Comparison of ENCODE assay signal across 18 cellular contexts in genomic region chrX:153739754-153740486, GRCh38. TPM values are rescaled to one million over a fixed set of nuclear protein-coding genes. Genes with fewer than 3 reads are reported as not detected.
DNase-seq lines count a peak whose midpoint lies in the region; ATAC-seq and TF ChIP-seq lines count a peak whose summit lies in the region.
"Had no signal": no experiment of that assay in that cellular context is flagged by ENCODE, and none has a peak within 500 bp of the region (broad histone marks: within the 10 kb centered on the region; RNA-seq: fewer than 3 reads in every experiment).

No MANE protein-coding gene starts in this region.

- TF ChIP-seq POLR2A in GM18505 (IDR thresholded peaks at IDR 0.05; ENCODE audit: borderline replicate concordance, extremely low read depth, insufficient read depth, insufficient read length): no peak

- H3K4me3 Mint-ChIP-seq in T-helper 17 cell: peak overlapping the region; percentile 89
- peak overlapping the region; percentile 37 for H3K4me3 Mint-ChIP-seq in central memory CD8-positive, alpha-beta T cell
- H3K4me3 Mint-ChIP-seq: immature natural killer cell had no signal

- no peaks in the 10 kb centered on the region for H3K9me3 ChIP-seq in T-helper 17 cell (ENCODE audit: control insufficient read depth, low read length, poor library complexity, severe bottlenecking)
- H3K9me3 ChIP-seq in aorta (ENCODE audit: control insufficient read depth, low read length): no peaks in the 10 kb centered on the region
- H3K9me3 ChIP-seq: adrenal gland, BE2C, right lobe of liver had no signal

- H3K27ac Mint-ChIP-seq in T-helper 17 cell: peak overlapping the region; percentile 53
- no peak overlapping the region for H3K27ac Mint-ChIP-seq in central memory CD8-positive, alpha-beta T cell (ENCODE audit: low read depth)
- H3K27ac Mint-ChIP-seq: immature natural killer cell had no signal

- H3K4me3 ChIP-seq in aorta (ENCODE audit: low read length in 2 of 2): no peak overlapping the region
- H3K4me3 ChIP-seq: adrenal gland, GM23248, right lobe of liver had no signal

- intact Hi-C loops in aorta (cut with DNase I): no loop called here

- ATAC-seq in T-helper 17 cell (peak; percentile 75), aorta (ENCODE audit: low FRiP score) (peak; percentile 36), GM18505 (IDR thresholded peaks at IDR 0.05; ENCODE audit: unreplicated experiment) (no peak)
- ATAC-seq in central memory CD8-positive, alpha-beta T cell (replicated peaks; ENCODE audit: extremely low read depth, poor library complexity, severe bottlenecking): peak; percentile 43

- peaks cover 24% of the 10 kb centered on the region for H3K4me1 Mint-ChIP-seq in T-helper 17 cell
- peaks cover 8% of the 10 kb centered on the region for H3K4me1 Mint-ChIP-seq in central memory CD8-positive, alpha-beta T cell

- H3K4me1 ChIP-seq in aorta (ENCODE audit: control insufficient read depth in 1 of 2, insufficient read depth in 2 of 2, low read length in 2 of 2): no peaks in the 10 kb centered on the region
- H3K4me1 ChIP-seq: right lobe of liver had no signal

- no peaks in the 10 kb centered on the region for H3K27me3 ChIP-seq in aorta (ENCODE audit: control insufficient read depth in 1 of 2, insufficient read depth in 2 of 2, low read length in 1 of 2)
- H3K27me3 ChIP-seq: adrenal gland, BE2C, right lobe of liver had no signal

- H3K36me3 Mint-ChIP-seq in T-helper 17 cell (ENCODE audit: low read depth): no peaks in the 10 kb centered on the region
- H3K36me3 Mint-ChIP-seq in central memory CD8-positive, alpha-beta T cell (ENCODE audit: insufficient read depth): peaks cover 2% of the 10 kb centered on the region

- H3K9me3 Mint-ChIP-seq in central memory CD8-positive, alpha-beta T cell: no peaks in the 10 kb centered on the region
- H3K9me3 Mint-ChIP-seq: immature natural killer cell had no signal

- peak; percentile 19 for DNase-seq in stimulated activated CD4-positive, alpha-beta T cell treated with anti-CD3 and anti-CD28 coated beads, Interleukin-4, amount 100 ng/mL, for 1 hour
- DNase-seq in stimulated activated CD4-positive, alpha-beta T cell treated with anti-CD3 and anti-CD28 coated beads, Interleukin-15, amount 100 ng/mL, for 24 hours: no peak
- DNase-seq in T-helper 17 cell (no peak), aorta (no peak), NCI-H1436 (lab: John Stamatoyannopoulos, UW) (no peak), SKM-1 (lab: John Stamatoyannopoulos, UW; ENCODE audit: unreplicated experiment) (no peak)
- no peak for DNase-seq in central memory CD8-positive, alpha-beta T cell (ENCODE audit: low spot score in 2 of 2)
- DNase-seq: adrenal gland, BE2C, DMS79, GM23248, immature natural killer cell, NCI-H2107, NCI-H82, right lobe of liver had no signal

- H3K27me3 Mint-ChIP-seq in T-helper 17 cell: no peaks in the 10 kb centered on the region
- no peaks in the 10 kb centered on the region for H3K27me3 Mint-ChIP-seq in central memory CD8-positive, alpha-beta T cell

- H3K36me3 ChIP-seq in aorta (ENCODE audit: control insufficient read depth in 1 of 2, insufficient read depth in 2 of 2, low read length in 1 of 2): no peaks in the 10 kb centered on the region
- H3K36me3 ChIP-seq: adrenal gland, BE2C had no signal

- H3K27ac ChIP-seq in aorta (ENCODE audit: low read depth in 1 of 2, low read length in 2 of 2): no peak overlapping the region
- H3K27ac ChIP-seq: adrenal gland, epithelial cell of prostate, GM23248, right lobe of liver had no signal

- 87 to 93% methylated on average over 28 to 29 of the region's 29 CpGs for WGBS in aorta, 2 donors

RNA-seq across cellular contexts. Expression of gene ABCD1, which starts 15.3 kb away (rescaled TPM):
- 10 to 100 TPM; 14.7 to 17.7 TPM for total RNA-seq in T-helper 17 cell
- 10 to 100 TPM; 11.4 to 15.8 TPM for total RNA-seq in aorta
- 1 to 10 TPM; 8.8 to 9.9 TPM for polyA plus RNA-seq in aorta

RNA-seq across cellular contexts. Expression of gene BCAP31, which starts 15.7 kb away (rescaled TPM):
- total RNA-seq in T-helper 17 cell (100 to 1,000 TPM; 101 TPM), aorta (100 to 1,000 TPM; 118 to 130 TPM)
- polyA plus RNA-seq in aorta: 100 to 1,000 TPM; 101 to 128 TPM

RNA-seq across cellular contexts. Expression of gene PLXNB3, which starts 24.1 kb away (rescaled TPM):
- total RNA-seq in T-helper 17 cell (1 to 10 TPM in 1 of 2 donors, under 1 TPM in 1; 0.25 to 2.9 TPM), aorta (10 to 100 TPM; 18.0 to 18.7 TPM)
- polyA plus RNA-seq in aorta: 10 to 100 TPM in 1 of 2 donors, under 1 TPM in 1; 0.38 to 31.4 TPM
- polyA plus RNA-seq: immature natural killer cell had no signal

RNA-seq across cellular contexts. Expression of gene SRPK3, which starts 40.9 kb away (rescaled TPM):
- not detected for total RNA-seq in T-helper 17 cell
- 1 to 10 TPM; 5.4 to 8.0 TPM for total RNA-seq in aorta
- polyA plus RNA-seq in aorta: 10 to 100 TPM in 1 of 2 donors, 1 to 10 TPM in 1; 1.1 to 11.0 TPM
- total RNA-seq: glomerular endothelial cell, right lobe of liver had no signal
- polyA plus RNA-seq: immature natural killer cell had no signal

RNA-seq across cellular contexts. Expression of gene SLC6A8, which starts 52.2 kb away (rescaled TPM):
- 1 to 10 TPM; 3.4 to 4.4 TPM for total RNA-seq in T-helper 17 cell
- total RNA-seq in aorta: 10 to 100 TPM; 16.2 to 26.7 TPM
- 10 to 100 TPM; 13.9 to 14.7 TPM for polyA plus RNA-seq in aorta

Comparison
In these comparisons a context has a peak if more than half of its experiments do, and no peak if none do; other contexts are left out.
1. RNA of gene PLXNB3, which starts 24.1 kb away (total RNA-seq): 18.0 to 18.7 TPM in aorta; 0.25 to 2.9 TPM in T-helper 17 cell; every median in the first group is over 4 times any median in the second.